1 cellular context compared by ENCODE assay signal in genomic region chr3:170961616-170962400, GRCh38.
TF ChIP-seq lines count a peak whose summit lies in the region.

No MANE protein-coding gene starts in this region.

TF ChIP-seq in HepG2, 621 proteins besides CTCF, POLR2A, EP300 and RAD21 (continued from another document):
- TF ChIP-seq ZNF609 (CRISPR knock-in tag; IDR thresholded peaks at IDR 0.05; ENCODE audit: borderline replicate concordance), result no peak
- TF ChIP-seq EHMT2 (IDR thresholded peaks at IDR 0.05; ENCODE audit: borderline replicate concordance, low read depth, low read length), result 0 out of 2 replicates have a peak, but pooled peaks have one; percentile 29
- peak; percentile 29; the same call in 1 of the 2 replicates for TF ChIP-seq NCOA2 (CRISPR knock-in tag; IDR thresholded peaks at IDR 0.05)
- TF ChIP-seq NFIC (IDR thresholded peaks at IDR 0.05; ENCODE audit: low read length), result 0 out of 2 replicates have a peak, but pooled peaks have one; percentile 9
- peak; percentile 46; the same call in 1 of the 2 replicates for TF ChIP-seq ISL2 (CRISPR knock-in tag; IDR thresholded peaks at IDR 0.05)
- 0 out of 2 replicates have a peak, but pooled peaks have one; percentile 26 for TF ChIP-seq IRF2 (CRISPR knock-in tag; IDR thresholded peaks at IDR 0.05)
- TF ChIP-seq ZMYM4 (CRISPR knock-in tag; IDR thresholded peaks at IDR 0.05), result peak; percentile 32
- no peak for TF ChIP-seq TOE1 (CRISPR knock-in tag; IDR thresholded peaks at IDR 0.05)
- TF ChIP-seq KDM5A (IDR thresholded peaks at IDR 0.05; ENCODE audit: borderline replicate concordance, low read length), result peak; percentile 56; the same call in 1 of the 2 replicates
- no peak for TF ChIP-seq ZNF777 (CRISPR knock-in tag; IDR thresholded peaks at IDR 0.05)
- no peak for TF ChIP-seq NBN (conservative IDR thresholded peaks at IDR 0.05)
- TF ChIP-seq SOX6 (IDR thresholded peaks at IDR 0.05), result no peak
- TF ChIP-seq SOX6 (CRISPR knock-in tag; IDR thresholded peaks at IDR 0.05), result peak; percentile 70
- peak; percentile 23; the same call in 1 of the 2 replicates for TF ChIP-seq FOXJ3 (CRISPR knock-in tag; IDR thresholded peaks at IDR 0.05; ENCODE audit: borderline replicate concordance)
- TF ChIP-seq GATA4 (IDR thresholded peaks at IDR 0.05; ENCODE audit: borderline replicate concordance, low read depth), result no peak
- TF ChIP-seq HDAC1 (CRISPR knock-in tag; IDR thresholded peaks at IDR 0.05), result peak; percentile 20; the same call in 1 of the 2 replicates
- 0 out of 2 replicates have a peak, but pooled peaks have one; percentile 21 for TF ChIP-seq RCOR2 (CRISPR knock-in tag; IDR thresholded peaks at IDR 0.05)
- peak; percentile 80 for TF ChIP-seq STAG1 (CRISPR knock-in tag; IDR thresholded peaks at IDR 0.05)
- 0 out of 2 replicates have a peak, but pooled peaks have one; percentile 24 for TF ChIP-seq POGZ (CRISPR knock-in tag; IDR thresholded peaks at IDR 0.05)
- no peak for TF ChIP-seq ZBTB42 (CRISPR knock-in tag; IDR thresholded peaks at IDR 0.05)
- peak; percentile 56 for TF ChIP-seq TEAD3 (CRISPR knock-in tag; optimal IDR thresholded peaks at IDR 0.05; ENCODE audit: borderline replicate concordance)
